29 cellular contexts compared by ENCODE assay signal in genomic region chr2:118815731-118816130, GRCh38. TPM values are rescaled to one million over a fixed set of nuclear protein-coding genes. Genes with fewer than 3 reads are reported as not detected.
"Had no signal": no experiment of that assay in that cellular context is flagged by ENCODE, and none has a peak within 500 bp of the region (broad histone marks: within the 10 kb centered on the region; RNA-seq: fewer than 3 reads in every experiment).

No MANE protein-coding gene starts in this region.

- H3K27me3 ChIP-seq: ovary, vagina had no signal

- H3K9me3 ChIP-seq: left lung, lower lobe of right lung, ovary, stomach, thoracic aorta, tibial artery, vagina had no signal

- ATAC-seq: left colon; left lung; lower lobe of right lung; naive thymus-derived CD8-positive, alpha-beta T cell; right cardiac atrium; sciatic nerve; stimulated activated naive B cell treated with anti-CD40 and anti-IgM and Interleukin-4, amounts not matched to agents 10 μg/mL and 1 μg/mL and 100 μg/mL, for 72 hours; stimulated activated naive CD8-positive, alpha-beta T cell treated with anti-CD3 and anti-CD28 coated beads, Interleukin-15, Interleukin-2, amounts not matched to agents 100 U/mL and 50 U/mL, for 24 hours had no signal

- H3K4me1 ChIP-seq: left lung, lower lobe of right lung, stomach, tibial artery, vagina had no signal

- DNase-seq: hypothalamus; immature natural killer cell; kidney; left colon; left lung; lower lobe of right lung; mammary epithelial cell; mesenchymal stem cell; naive thymus-derived CD8-positive, alpha-beta T cell; ovary; retina; right cardiac atrium; stimulated activated CD4-positive, alpha-beta T cell treated with anti-CD3 and anti-CD28 coated beads, Interleukin-12 subunit alpha, Interleukin-12 subunit beta, amount 100 ng/mL, for 4 hours; stimulated activated CD4-positive, alpha-beta T cell treated with anti-CD3 and anti-CD28 coated beads, Interleukin-15, amount 100 ng/mL, for 24 hours; stimulated activated CD4-positive, alpha-beta T cell treated with anti-CD3 and anti-CD28 coated beads, Interleukin-2, amount 100 ng/mL, for 24 hours; stimulated activated CD4-positive, alpha-beta T cell treated with anti-CD3 and anti-CD28 coated beads, Interleukin-4, amount 100 ng/mL, for 1 hour; stimulated activated naive B cell treated with anti-CD40 and anti-IgM and Interleukin-4, amounts not matched to agents 10 μg/mL and 1 μg/mL and 100 μg/mL, for 72 hours; stimulated activated naive CD8-positive, alpha-beta T cell treated with anti-CD3 and anti-CD28 coated beads, Interleukin-15, Interleukin-2, amounts not matched to agents 100 U/mL and 50 U/mL, for 24 hours; stomach; tibial artery had no signal

- H3K4me3 ChIP-seq: left lung, lower lobe of right lung, ovary, skin epidermis, stomach, thoracic aorta, tibial artery, vagina had no signal

- FAIRE-seq: islet of Langerhans, kidney had no signal

- H3K27ac ChIP-seq: left lung, lower lobe of right lung, ovary, skin epidermis, stomach, thoracic aorta, tibial artery, vagina had no signal

- H3K36me3 ChIP-seq: left lung, lower lobe of right lung, ovary, stomach, thoracic aorta, tibial artery, vagina had no signal

RNA-seq across cellular contexts. Expression of gene EN1, which starts 31.7 kb away (rescaled TPM):
- total RNA-seq: left colon; left lung; liver; mucosa of gallbladder; naive thymus-derived CD8-positive, alpha-beta T cell; ovary; pulmonary artery endothelial cell; right cardiac atrium; sciatic nerve; stomach; thoracic aorta; ureter; vagina had no signal
- polyA plus RNA-seq: immature natural killer cell; liver; mammary epithelial cell; naive thymus-derived CD8-positive, alpha-beta T cell; ovary; right cardiac atrium; stomach had no signal
